Comparison of ENCODE assay signal across 1 cellular context in genomic region chr3:122562923-122563716, GRCh38.
TF ChIP-seq lines count a peak whose summit lies in the region.

No MANE protein-coding gene starts in this region.

TF ChIP-seq in GM23338, 12 proteins besides CTCF, POLR2A, EP300 and RAD21 (continued from another document):
- TF ChIP-seq ZNF462 (CRISPR knock-in tag; IDR thresholded peaks at IDR 0.05) (no peak), ZNF331 (CRISPR knock-in tag; IDR thresholded peaks at IDR 0.05; ENCODE audit: low read depth) (no peak), REST (IDR thresholded peaks at IDR 0.05; ENCODE audit: unreplicated experiment) (no peak)
TF ChIP-seq in GM23338: peak in this region for 0.
